ENCODE assay signal across 7 cellular contexts in the genomic region with DNA sequence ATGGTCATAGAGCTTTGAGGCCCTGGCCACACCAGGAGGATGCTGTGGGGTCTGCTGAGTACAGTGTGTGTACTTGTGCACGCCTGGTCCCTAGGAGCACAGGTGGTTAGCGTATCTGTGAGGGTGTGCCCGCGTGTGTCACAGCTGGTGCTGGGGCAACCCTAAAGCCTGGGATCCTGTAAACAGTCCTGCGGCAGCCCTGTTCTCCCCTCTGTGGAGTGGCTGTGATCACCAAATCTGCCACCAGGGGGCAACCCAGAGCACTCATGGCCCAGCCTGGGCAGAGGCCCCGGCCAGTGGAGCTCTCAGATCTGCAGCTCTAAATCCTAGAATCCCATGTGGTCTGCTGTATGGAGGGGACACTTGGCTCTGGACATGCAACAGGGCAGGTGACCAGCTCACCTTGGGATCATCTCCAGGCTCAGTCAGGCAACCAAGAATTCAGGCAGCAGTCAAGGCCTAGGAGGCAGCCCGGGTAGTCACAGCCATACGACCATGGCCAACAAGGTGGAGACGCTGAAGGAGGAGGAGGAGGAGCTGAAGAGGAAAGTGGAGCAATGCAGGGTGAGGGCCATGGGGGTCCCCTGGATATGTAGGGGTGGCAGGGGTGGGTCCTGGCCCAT. TPM values are rescaled to one million over a fixed set of nuclear protein-coding genes. Genes with fewer than 3 reads are reported as not detected.
DNase-seq lines count a peak whose midpoint lies in the region; ATAC-seq and TF ChIP-seq lines count a peak whose summit lies in the region.

No MANE protein-coding gene starts in this region.

- H3K27me3 ChIP-seq in SJCRH30: no peaks in the 10 kb centered on the region
- H3K27me3 ChIP-seq in foreskin keratinocyte: no peaks in the 10 kb centered on the region
- H3K27me3 ChIP-seq in tibial nerve: no peaks in the 10 kb centered on the region

- peaks cover 20% of the 10 kb centered on the region for H3K4me1 Mint-ChIP-seq in osteocyte (ENCODE audit: unreplicated experiment)

- no peaks in the 10 kb centered on the region for H3K36me3 Mint-ChIP-seq in osteocyte (ENCODE audit: unreplicated experiment)

- H3K27ac ChIP-seq in SJCRH30 (no peak overlapping the region), foreskin keratinocyte (no peak overlapping the region), tibial nerve (peak overlapping the region in 3 of 4 donors; percentile 18 to 87 (median 45))

- peak; percentile 59 for ATAC-seq in foreskin keratinocyte

- TF ChIP-seq CTCF in GM12865 (IDR thresholded peaks at IDR 0.05; ENCODE audit: insufficient read depth, low read depth, low read length, missing control alignments) (peak; percentile 87), foreskin keratinocyte (conservative IDR thresholded peaks at IDR 0.05) (peak; percentile 89), osteocyte (IDR thresholded peaks at IDR 0.05) (peak; percentile 91), tibial nerve (IDR thresholded peaks at IDR 0.05) (peak; percentile 85 to 96 (median 93))

- TF ChIP-seq POLR2A in tibial nerve (IDR thresholded peaks at IDR 0.05): no peak

- H3K27me3 Mint-ChIP-seq in osteocyte (ENCODE audit: unreplicated experiment): no peaks in the 10 kb centered on the region

- WGBS in tibial nerve, 2 donors: 37 to 42% methylated on average over 5 to 9 of the region's 9 CpGs

- H3K9me3 ChIP-seq in SJCRH30 (replicated peaks): no peaks in the 10 kb centered on the region
- H3K9me3 ChIP-seq in tibial nerve: no peaks in the 10 kb centered on the region

- no peak overlapping the region for H3K4me3 Mint-ChIP-seq in osteocyte (ENCODE audit: unreplicated experiment)

- H3K27ac Mint-ChIP-seq in osteocyte (ENCODE audit: unreplicated experiment): no peak overlapping the region

- H3K4me3 ChIP-seq in GM12865 (ENCODE audit: low read depth, low read length) (no peak overlapping the region), SJCRH30 (no peak overlapping the region), tibial nerve (no peak overlapping the region)

- H3K4me1 ChIP-seq in SJCRH30 (peaks cover 20% of the 10 kb centered on the region), foreskin keratinocyte (peaks cover 5% of the 10 kb centered on the region), tibial nerve (peaks cover 0 to 46% (median 28%) of the 10 kb centered on the region in 4 donors)

- no peaks in the 10 kb centered on the region for H3K9me3 Mint-ChIP-seq in osteocyte (ENCODE audit: unreplicated experiment)

- no peak for TF ChIP-seq EP300 in tibial nerve (IDR thresholded peaks at IDR 0.05)

- H3K36me3 ChIP-seq in SJCRH30 (no peaks in the 10 kb centered on the region), tibial nerve (peaks cover 0 to 18% (median 0%) of the 10 kb centered on the region in 3 donors)

- DNase-seq in GM12865 (ENCODE audit: low read depth) (peak; percentile 80), HT1080 (ENCODE audit: low read depth) (peak; percentile 68), SJCRH30 (peak; percentile 72 to 88), foreskin keratinocyte (peak in 1 of 2 donors; percentile 39), osteocyte (ENCODE audit: extremely low spot score, unreplicated experiment) (peak; percentile 96), tibial nerve (ENCODE audit: low spot score in 2 of 2) (peak; percentile 86 to 96)
- DNase-seq in activated T-helper 9 cell treated with anti-CD3 and anti-CD28 coated beads, Interleukin-2, amount 50 U/mL, for 16 hours (ENCODE audit: low read depth): peak; percentile 79

RNA-seq across cellular contexts. Expression of gene SH3BP1, which starts 3.9 kb away (rescaled TPM):
- total RNA-seq in HT1080 (2014; rRNA removed; shearing (Covaris generic)): 7.8 and 14.2 TPM in 2 replicates
- 9.6 and 10.1 TPM in 2 replicates for polyA plus RNA-seq in HT1080 (2015; cell fraction: cytosol; rRNA removed)
- polyA plus RNA-seq in HT1080 (2015; cell fraction: nucleus; rRNA removed): 17.0 and 23.1 TPM in 2 replicates
- 6.1 and 6.3 TPM in 2 replicates for total RNA-seq in SJCRH30 (2014; rRNA removed; shearing (Covaris generic))
- total RNA-seq in foreskin keratinocyte (48.6 and 51.5 TPM in 2 replicates), osteocyte (6.9 and 8.3 TPM in 2 replicates), tibial nerve (10 to 100 TPM in 2 of 4 donors, 1 to 10 TPM in 2; 7.5 to 19.8 (median 13.9) TPM)
- 61.9 and 71.5 TPM in 2 replicates for polyA plus RNA-seq in foreskin keratinocyte

RNA-seq across cellular contexts. Expression of gene PDXP, which starts 15.2 kb away (rescaled TPM):
- 44.5 and 52.0 TPM in 2 replicates for total RNA-seq in HT1080 (2014; rRNA removed; shearing (Covaris generic))
- 22.4 and 29.3 TPM in 2 replicates for polyA plus RNA-seq in HT1080 (2015; cell fraction: cytosol; rRNA removed)
- polyA plus RNA-seq in HT1080 (2015; cell fraction: nucleus; rRNA removed): 9.8 and 11.9 TPM in 2 replicates
- 43.3 and 48.3 TPM in 2 replicates for total RNA-seq in SJCRH30 (2014; rRNA removed; shearing (Covaris generic))
- total RNA-seq in foreskin keratinocyte: 9.7 and 10.2 TPM in 2 replicates
- polyA plus RNA-seq in foreskin keratinocyte: 12.5 and 13.3 TPM in 2 replicates
- total RNA-seq in osteocyte: 16.5 and 16.6 TPM in 2 replicates
- 10 to 100 TPM; 14.7 to 19.7 (median 16.2) TPM for total RNA-seq in tibial nerve

RNA-seq across cellular contexts. Expression of gene LGALS1, which starts 32.1 kb away (rescaled TPM):
- total RNA-seq in HT1080 (2014; rRNA removed; shearing (Covaris generic)): 3,838 and 5,466 TPM in 2 replicates
- polyA plus RNA-seq in HT1080 (2015; cell fraction: cytosol; rRNA removed): 3,157 and 4,498 TPM in 2 replicates
- 1,529 and 1,831 TPM in 2 replicates for polyA plus RNA-seq in HT1080 (2015; cell fraction: nucleus; rRNA removed)
- total RNA-seq in SJCRH30 (2014; rRNA removed; shearing (Covaris generic)): 671 and 890 TPM in 2 replicates
- total RNA-seq in foreskin keratinocyte: 2,399 and 2,773 TPM in 2 replicates
- 3,861 and 5,401 TPM in 2 replicates for polyA plus RNA-seq in foreskin keratinocyte
- 1,199 and 1,246 TPM in 2 replicates for total RNA-seq in osteocyte
- total RNA-seq in tibial nerve: 1,000 to 10,000 TPM; 1,362 to 3,592 (median 2,463) TPM

RNA-seq across cellular contexts. Expression of gene GGA1, which starts 34.7 kb away (rescaled TPM):
- 34.0 and 35.1 TPM in 2 replicates for total RNA-seq in HT1080 (2014; rRNA removed; shearing (Covaris generic))
- 34.5 and 34.6 TPM in 2 replicates for polyA plus RNA-seq in HT1080 (2015; cell fraction: cytosol; rRNA removed)
- 145 and 177 TPM in 2 replicates for polyA plus RNA-seq in HT1080 (2015; cell fraction: nucleus; rRNA removed)
- 25.1 and 34.1 TPM in 2 replicates for total RNA-seq in SJCRH30 (2014; rRNA removed; shearing (Covaris generic))
- total RNA-seq in foreskin keratinocyte (32.9 and 37.6 TPM in 2 replicates), osteocyte (50.0 and 56.1 TPM in 2 replicates), tibial nerve (10 to 100 TPM; 66.3 to 99.0 (median 77.2) TPM)
- polyA plus RNA-seq in foreskin keratinocyte: 27.7 and 28.9 TPM in 2 replicates

RNA-seq across cellular contexts. Expression of gene NOL12, which starts 42.8 kb away (rescaled TPM):
- total RNA-seq in HT1080 (2014; rRNA removed; shearing (Covaris generic)): 35.4 and 42.3 TPM in 2 replicates
- polyA plus RNA-seq in HT1080 (2015; cell fraction: cytosol; rRNA removed): 20.9 and 37.2 TPM in 2 replicates
- polyA plus RNA-seq in HT1080 (2015; cell fraction: nucleus; rRNA removed): 23.8 and 37.9 TPM in 2 replicates
- total RNA-seq in SJCRH30 (2014; rRNA removed; shearing (Covaris generic)): 26.2 and 28.3 TPM in 2 replicates
- total RNA-seq in foreskin keratinocyte: 31.1 and 33.2 TPM in 2 replicates
- 44.9 and 46.9 TPM in 2 replicates for polyA plus RNA-seq in foreskin keratinocyte
- total RNA-seq in osteocyte: 18.5 and 22.7 TPM in 2 replicates
- 10 to 100 TPM; 24.1 to 39.5 (median 31.2) TPM for total RNA-seq in tibial nerve

Comparison
In these comparisons a context has a peak if more than half of its experiments do, and no peak if none do; other contexts are left out.
1. H3K27ac ChIP-seq: peak in tibial nerve (3 of 4); none in SJCRH30 (single experiment) and foreskin keratinocyte (single experiment).
2. Peak in every context shown above with its lines, with median percentiles within 50 percentile points of each other: CTCF ChIP-seq.